In genomic region chr3:49454457-49454856, GRCh38 we compare ENCODE assay signal across 12 cellular contexts. TPM values are rescaled to one million over a fixed set of nuclear protein-coding genes. Genes with fewer than 3 reads are reported as not detected.
DNase-seq lines count a peak whose midpoint lies in the region; ATAC-seq, FAIRE-seq and TF ChIP-seq lines count a peak whose summit lies in the region.
"Had no signal": no experiment of that assay in that cellular context is flagged by ENCODE, and none has a peak within 500 bp of the region (broad histone marks: within the 10 kb centered on the region; RNA-seq: fewer than 3 reads in every experiment).

No MANE protein-coding gene starts in this region.

- no peaks in the 10 kb centered on the region for H3K9me3 Mint-ChIP-seq in activated T-helper 2 cell treated with anti-CD3 and anti-CD28 coated beads, Interferon-gamma antibody, Interleukin-2, Interleukin-4, amounts not matched to agents 10 μg/mL and 5 μg/mL and 100 μg/mL, durations not matched to agents 14 hours and 24 hours and 36 hours
- H3K9me3 Mint-ChIP-seq: activated B cell treated with CpG ODN at 0.5 μM for 24 hours, IgD-negative memory B cell had no signal

- TF ChIP-seq CTCF in GM12864 (IDR thresholded peaks at IDR 0.05; ENCODE audit: low read depth, low read length, missing control alignments): peak; percentile 31
- TF ChIP-seq CTCF in epithelial cell of esophagus (IDR thresholded peaks at IDR 0.05; ENCODE audit: insufficient read depth, low read depth, low read length, missing control alignments): peak; percentile 21
- peak in 3 of 4 donors; percentile 15 to 26 (median 16) for TF ChIP-seq CTCF in pancreas (IDR thresholded peaks at IDR 0.05)

- intact Hi-C loops in pancreas (cut with DNase I): no loop called here
- intact Hi-C loops in activated T-helper 2 cell treated with anti-CD3 and anti-CD28 coated beads, Interferon-gamma antibody, Interleukin-2, Interleukin-4, amounts not matched to agents 10 μg/mL and 5 μg/mL and 100 μg/mL, durations not matched to agents 14 hours and 24 hours and 36 hours (cut with micrococcal nuclease): no loop called here

- peak overlapping the region in 3 of 4 donors; percentile 25 to 55 (median 42) for H3K27ac ChIP-seq in pancreas

- H3K4me1 Mint-ChIP-seq in activated T-helper 2 cell treated with anti-CD3 and anti-CD28 coated beads, Interferon-gamma antibody, Interleukin-2, Interleukin-4, amounts not matched to agents 10 μg/mL and 5 μg/mL and 100 μg/mL, durations not matched to agents 14 hours and 24 hours and 36 hours (ENCODE audit: low read depth): no peaks in the 10 kb centered on the region
- H3K4me1 Mint-ChIP-seq: activated B cell treated with CpG ODN at 0.5 μM for 24 hours, IgD-negative memory B cell had no signal

- no peaks in the 10 kb centered on the region for H3K36me3 Mint-ChIP-seq in activated T-helper 2 cell treated with anti-CD3 and anti-CD28 coated beads, Interferon-gamma antibody, Interleukin-2, Interleukin-4, amounts not matched to agents 10 μg/mL and 5 μg/mL and 100 μg/mL, durations not matched to agents 14 hours and 24 hours and 36 hours (ENCODE audit: low read depth)
- H3K36me3 Mint-ChIP-seq: IgD-negative memory B cell had no signal

- H3K4me3 ChIP-seq in GM12864 (ENCODE audit: low read depth, low read length) (no peak overlapping the region), epithelial cell of esophagus (ENCODE audit: low read length) (no peak overlapping the region), pancreas (no peak overlapping the region)
- H3K4me3 ChIP-seq: skin epidermis had no signal

- DNase-seq in GM12864 (ENCODE audit: low read depth) (no peak), NCI-H226 (peak; percentile 29), epithelial cell of esophagus (ENCODE audit: low read depth) (peak; percentile 55), pancreas (peak in 5 of 6 donors; percentile 52 to 78 (median 60)), NCI-H1436 treated with DMSO at 0.1 percent for 48 hours (lab: John Stamatoyannopoulos, UW) (no peak), HK-2 (ENCODE audit: unreplicated experiment) (no peak)
- no peak for DNase-seq in activated T-helper 2 cell treated with anti-CD3 and anti-CD28 coated beads, Interferon-gamma antibody, Interleukin-2, Interleukin-4, amounts not matched to agents 10 μg/mL and 5 μg/mL and 100 μg/mL, durations not matched to agents 14 hours and 24 hours and 36 hours (ENCODE audit: low spot score)
- DNase-seq: activated B cell treated with CpG ODN at 0.5 μM for 24 hours had no signal

- ATAC-seq in pancreas (peak; percentile 39 to 85 (median 76)), HG02759 (IDR thresholded peaks at IDR 0.05; ENCODE audit: unreplicated experiment) (no peak)

- no peak overlapping the region for H3K27ac Mint-ChIP-seq in activated T-helper 2 cell treated with anti-CD3 and anti-CD28 coated beads, Interferon-gamma antibody, Interleukin-2, Interleukin-4, amounts not matched to agents 10 μg/mL and 5 μg/mL and 100 μg/mL, durations not matched to agents 14 hours and 24 hours and 36 hours
- H3K27ac Mint-ChIP-seq: activated B cell treated with CpG ODN at 0.5 μM for 24 hours, IgD-negative memory B cell had no signal

- no peaks in the 10 kb centered on the region for H3K27me3 Mint-ChIP-seq in activated T-helper 2 cell treated with anti-CD3 and anti-CD28 coated beads, Interferon-gamma antibody, Interleukin-2, Interleukin-4, amounts not matched to agents 10 μg/mL and 5 μg/mL and 100 μg/mL, durations not matched to agents 14 hours and 24 hours and 36 hours (ENCODE audit: low read depth)
- H3K27me3 Mint-ChIP-seq: activated B cell treated with CpG ODN at 0.5 μM for 24 hours, IgD-negative memory B cell had no signal

- no peak overlapping the region for H3K4me3 Mint-ChIP-seq in activated T-helper 2 cell treated with anti-CD3 and anti-CD28 coated beads, Interferon-gamma antibody, Interleukin-2, Interleukin-4, amounts not matched to agents 10 μg/mL and 5 μg/mL and 100 μg/mL, durations not matched to agents 14 hours and 24 hours and 36 hours (ENCODE audit: low read depth)
- H3K4me3 Mint-ChIP-seq: activated B cell treated with CpG ODN at 0.5 μM for 24 hours, IgD-negative memory B cell had no signal

- H3K27me3 ChIP-seq in pancreas: no peaks in the 10 kb centered on the region

- WGBS in pancreas, 2 donors: 32 to 50% methylated on average over 2 of the region's 2 CpGs

- FAIRE-seq in pancreas (lab: Jason Lieb, UNC): no peak
- FAIRE-seq: GM19239 had no signal

- no peaks in the 10 kb centered on the region for H3K36me3 ChIP-seq in pancreas

- H3K4me1 ChIP-seq in pancreas: peaks cover 7 to 33% (median 13%) of the 10 kb centered on the region in 3 donors

- H3K9me3 ChIP-seq in pancreas: no peaks in the 10 kb centered on the region

RNA-seq across cellular contexts. Expression of gene DAG1, which starts 15.6 kb away (rescaled TPM):
- 100 to 1,000 TPM in 1 of 6 donors, 10 to 100 TPM in 5; 60.8 to 108 (median 71.6) TPM for total RNA-seq in pancreas
- polyA plus RNA-seq in pancreas: 10 to 100 TPM; 15.5 to 19.9 TPM
- total RNA-seq in activated T-helper 2 cell treated with anti-CD3 and anti-CD28 coated beads, Interferon-gamma antibody, Interleukin-2, Interleukin-4, amounts not matched to agents 10 μg/mL and 5 μg/mL and 100 μg/mL, durations not matched to agents 14 hours and 24 hours and 36 hours: 17.0 and 25.9 TPM in 2 replicates

RNA-seq across cellular contexts. Expression of gene NICN1, which starts 25.3 kb away (rescaled TPM):
- total RNA-seq in pancreas: 10 to 100 TPM in 1 of 6 donors, 1 to 10 TPM in 5; 5.3 to 12.6 (median 6.9) TPM
- 1 to 10 TPM; 9.8 to 9.9 TPM for polyA plus RNA-seq in pancreas
- 13.0 and 16.1 TPM in 2 replicates for total RNA-seq in activated T-helper 2 cell treated with anti-CD3 and anti-CD28 coated beads, Interferon-gamma antibody, Interleukin-2, Interleukin-4, amounts not matched to agents 10 μg/mL and 5 μg/mL and 100 μg/mL, durations not matched to agents 14 hours and 24 hours and 36 hours

RNA-seq across cellular contexts. Expression of gene AMT, which starts 32.2 kb away (rescaled TPM):
- total RNA-seq in pancreas: 10 to 100 TPM in 5 of 6 donors, 1 to 10 TPM in 1; 9.2 to 21.5 (median 12.8) TPM
- polyA plus RNA-seq in pancreas: 10 to 100 TPM; 31.4 to 43.5 TPM
- 3.9 and 5.0 TPM in 2 replicates for total RNA-seq in activated T-helper 2 cell treated with anti-CD3 and anti-CD28 coated beads, Interferon-gamma antibody, Interleukin-2, Interleukin-4, amounts not matched to agents 10 μg/mL and 5 μg/mL and 100 μg/mL, durations not matched to agents 14 hours and 24 hours and 36 hours

RNA-seq across cellular contexts. Expression of gene TCTA, which starts 42.2 kb away (rescaled TPM):
- total RNA-seq in pancreas: 10 to 100 TPM in 5 of 6 donors, 1 to 10 TPM in 1; 8.5 to 14.8 (median 13.8) TPM
- polyA plus RNA-seq in pancreas: 10 to 100 TPM; 13.8 to 33.1 TPM
- 18.9 and 19.4 TPM in 2 replicates for total RNA-seq in activated T-helper 2 cell treated with anti-CD3 and anti-CD28 coated beads, Interferon-gamma antibody, Interleukin-2, Interleukin-4, amounts not matched to agents 10 μg/mL and 5 μg/mL and 100 μg/mL, durations not matched to agents 14 hours and 24 hours and 36 hours

RNA-seq across cellular contexts. Expression of gene RHOA, which starts 42.7 kb away (rescaled TPM):
- total RNA-seq in pancreas: 100 to 1,000 TPM; 124 to 209 (median 145) TPM
- polyA plus RNA-seq in pancreas: 100 to 1,000 TPM in 1 of 2 donors, 10 to 100 TPM in 1; 77.8 to 143 TPM
- total RNA-seq in activated T-helper 2 cell treated with anti-CD3 and anti-CD28 coated beads, Interferon-gamma antibody, Interleukin-2, Interleukin-4, amounts not matched to agents 10 μg/mL and 5 μg/mL and 100 μg/mL, durations not matched to agents 14 hours and 24 hours and 36 hours: 425 and 428 TPM in 2 replicates

Comparison
In these comparisons a context has a peak if more than half of its experiments do, and no peak if none do; other contexts are left out.
1. DNase-seq: peak in NCI-H226 (single experiment), epithelial cell of esophagus (single experiment) and pancreas (5 of 6); none in GM12864 (single experiment), NCI-H1436 treated with DMSO at 0.1 percent for 48 hours (single experiment), activated T-helper 2 cell treated with anti-CD3 and anti-CD28 coated beads, Interferon-gamma antibody, Interleukin-2, Interleukin-4, amounts not matched to agents 10 μg/mL and 5 μg/mL and 100 μg/mL, durations not matched to agents 14 hours and 24 hours and 36 hours (single experiment) and HK-2 (single experiment).
2. Peak in every context shown above with its lines, with median percentiles within 50 percentile points of each other: CTCF ChIP-seq.